1 cellular context compared by ENCODE assay signal in genomic region chr7:155737590-155737989, GRCh38.
TF ChIP-seq lines count a peak whose summit lies in the region.

No MANE protein-coding gene starts in this region.

TF ChIP-seq in H1, 55 proteins besides CTCF, POLR2A, EP300 and RAD21 (continued from another document):
- no peak for TF ChIP-seq BCL11A (IDR thresholded peaks at IDR 0.05; ENCODE audit: low read depth in 2 of 2, low read length in 2 of 2)
- no peak for TF ChIP-seq SUZ12 (IDR thresholded peaks at IDR 0.05; ENCODE audit: low read length)
- TF ChIP-seq TBP (IDR thresholded peaks at IDR 0.05; ENCODE audit: low read depth, low read length), result no peak
- TF ChIP-seq TCF12 (IDR thresholded peaks at IDR 0.05; ENCODE audit: low read depth, low read length), result no peak
- TF ChIP-seq CBX8 (IDR thresholded peaks at IDR 0.05; ENCODE audit: borderline replicate concordance, low read depth, low read length), result no peak
- no peak for TF ChIP-seq CBX5 (IDR thresholded peaks at IDR 0.05; ENCODE audit: low read depth, low read length)
- TF ChIP-seq BRCA1 (IDR thresholded peaks at IDR 0.05; ENCODE audit: low read depth, low read length), result no peak
- TF ChIP-seq SP4 (IDR thresholded peaks at IDR 0.05; ENCODE audit: low read length), result no peak
- no peak for TF ChIP-seq NRF1 (IDR thresholded peaks at IDR 0.05; ENCODE audit: low read depth, low read length)
- TF ChIP-seq PHF8 (conservative IDR thresholded peaks at IDR 0.05; ENCODE audit: low read depth, low read length), result no peak
- TF ChIP-seq RNF2 (IDR thresholded peaks at IDR 0.05; ENCODE audit: borderline replicate concordance, low read depth, low read length, missing control alignments, poor library complexity, severe bottlenecking), result no peak
- TF ChIP-seq KDM1A (IDR thresholded peaks at IDR 0.05; ENCODE audit: borderline replicate concordance, low read length), result no peak
- no peak for TF ChIP-seq RBBP5 (IDR thresholded peaks at IDR 0.05; ENCODE audit: borderline replicate concordance, low read depth, low read length)
- no peak for TF ChIP-seq USF2 (IDR thresholded peaks at IDR 0.05; ENCODE audit: low read length)
- no peak for TF ChIP-seq YY1 (IDR thresholded peaks at IDR 0.05; ENCODE audit: low read depth, low read length)
- TF ChIP-seq, protein P1, sequence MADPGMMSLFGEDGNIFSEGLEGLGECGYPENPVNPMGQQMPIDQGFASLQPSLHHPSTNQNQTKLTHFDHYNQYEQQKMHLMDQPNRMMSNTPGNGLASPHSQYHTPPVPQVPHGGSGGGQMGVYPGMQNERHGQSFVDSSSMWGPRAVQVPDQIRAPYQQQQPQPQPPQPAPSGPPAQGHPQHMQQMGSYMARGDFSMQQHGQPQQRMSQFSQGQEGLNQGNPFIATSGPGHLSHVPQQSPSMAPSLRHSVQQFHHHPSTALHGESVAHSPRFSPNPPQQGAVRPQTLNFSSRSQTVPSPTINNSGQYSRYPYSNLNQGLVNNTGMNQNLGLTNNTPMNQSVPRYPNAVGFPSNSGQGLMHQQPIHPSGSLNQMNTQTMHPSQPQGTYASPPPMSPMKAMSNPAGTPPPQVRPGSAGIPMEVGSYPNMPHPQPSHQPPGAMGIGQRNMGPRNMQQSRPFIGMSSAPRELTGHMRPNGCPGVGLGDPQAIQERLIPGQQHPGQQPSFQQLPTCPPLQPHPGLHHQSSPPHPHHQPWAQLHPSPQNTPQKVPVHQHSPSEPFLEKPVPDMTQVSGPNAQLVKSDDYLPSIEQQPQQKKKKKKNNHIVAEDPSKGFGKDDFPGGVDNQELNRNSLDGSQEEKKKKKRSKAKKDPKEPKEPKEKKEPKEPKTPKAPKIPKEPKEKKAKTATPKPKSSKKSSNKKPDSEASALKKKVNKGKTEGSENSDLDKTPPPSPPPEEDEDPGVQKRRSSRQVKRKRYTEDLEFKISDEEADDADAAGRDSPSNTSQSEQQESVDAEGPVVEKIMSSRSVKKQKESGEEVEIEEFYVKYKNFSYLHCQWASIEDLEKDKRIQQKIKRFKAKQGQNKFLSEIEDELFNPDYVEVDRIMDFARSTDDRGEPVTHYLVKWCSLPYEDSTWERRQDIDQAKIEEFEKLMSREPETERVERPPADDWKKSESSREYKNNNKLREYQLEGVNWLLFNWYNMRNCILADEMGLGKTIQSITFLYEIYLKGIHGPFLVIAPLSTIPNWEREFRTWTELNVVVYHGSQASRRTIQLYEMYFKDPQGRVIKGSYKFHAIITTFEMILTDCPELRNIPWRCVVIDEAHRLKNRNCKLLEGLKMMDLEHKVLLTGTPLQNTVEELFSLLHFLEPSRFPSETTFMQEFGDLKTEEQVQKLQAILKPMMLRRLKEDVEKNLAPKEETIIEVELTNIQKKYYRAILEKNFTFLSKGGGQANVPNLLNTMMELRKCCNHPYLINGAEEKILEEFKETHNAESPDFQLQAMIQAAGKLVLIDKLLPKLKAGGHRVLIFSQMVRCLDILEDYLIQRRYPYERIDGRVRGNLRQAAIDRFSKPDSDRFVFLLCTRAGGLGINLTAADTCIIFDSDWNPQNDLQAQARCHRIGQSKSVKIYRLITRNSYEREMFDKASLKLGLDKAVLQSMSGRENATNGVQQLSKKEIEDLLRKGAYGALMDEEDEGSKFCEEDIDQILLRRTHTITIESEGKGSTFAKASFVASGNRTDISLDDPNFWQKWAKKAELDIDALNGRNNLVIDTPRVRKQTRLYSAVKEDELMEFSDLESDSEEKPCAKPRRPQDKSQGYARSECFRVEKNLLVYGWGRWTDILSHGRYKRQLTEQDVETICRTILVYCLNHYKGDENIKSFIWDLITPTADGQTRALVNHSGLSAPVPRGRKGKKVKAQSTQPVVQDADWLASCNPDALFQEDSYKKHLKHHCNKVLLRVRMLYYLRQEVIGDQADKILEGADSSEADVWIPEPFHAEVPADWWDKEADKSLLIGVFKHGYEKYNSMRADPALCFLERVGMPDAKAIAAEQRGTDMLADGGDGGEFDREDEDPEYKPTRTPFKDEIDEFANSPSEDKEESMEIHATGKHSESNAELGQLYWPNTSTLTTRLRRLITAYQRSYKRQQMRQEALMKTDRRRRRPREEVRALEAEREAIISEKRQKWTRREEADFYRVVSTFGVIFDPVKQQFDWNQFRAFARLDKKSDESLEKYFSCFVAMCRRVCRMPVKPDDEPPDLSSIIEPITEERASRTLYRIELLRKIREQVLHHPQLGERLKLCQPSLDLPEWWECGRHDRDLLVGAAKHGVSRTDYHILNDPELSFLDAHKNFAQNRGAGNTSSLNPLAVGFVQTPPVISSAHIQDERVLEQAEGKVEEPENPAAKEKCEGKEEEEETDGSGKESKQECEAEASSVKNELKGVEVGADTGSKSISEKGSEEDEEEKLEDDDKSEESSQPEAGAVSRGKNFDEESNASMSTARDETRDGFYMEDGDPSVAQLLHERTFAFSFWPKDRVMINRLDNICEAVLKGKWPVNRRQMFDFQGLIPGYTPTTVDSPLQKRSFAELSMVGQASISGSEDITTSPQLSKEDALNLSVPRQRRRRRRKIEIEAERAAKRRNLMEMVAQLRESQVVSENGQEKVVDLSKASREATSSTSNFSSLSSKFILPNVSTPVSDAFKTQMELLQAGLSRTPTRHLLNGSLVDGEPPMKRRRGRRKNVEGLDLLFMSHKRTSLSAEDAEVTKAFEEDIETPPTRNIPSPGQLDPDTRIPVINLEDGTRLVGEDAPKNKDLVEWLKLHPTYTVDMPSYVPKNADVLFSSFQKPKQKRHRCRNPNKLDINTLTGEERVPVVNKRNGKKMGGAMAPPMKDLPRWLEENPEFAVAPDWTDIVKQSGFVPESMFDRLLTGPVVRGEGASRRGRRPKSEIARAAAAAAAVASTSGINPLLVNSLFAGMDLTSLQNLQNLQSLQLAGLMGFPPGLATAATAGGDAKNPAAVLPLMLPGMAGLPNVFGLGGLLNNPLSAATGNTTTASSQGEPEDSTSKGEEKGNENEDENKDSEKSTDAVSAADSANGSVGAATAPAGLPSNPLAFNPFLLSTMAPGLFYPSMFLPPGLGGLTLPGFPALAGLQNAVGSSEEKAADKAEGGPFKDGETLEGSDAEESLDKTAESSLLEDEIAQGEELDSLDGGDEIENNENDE (IDR thresholded peaks at IDR 0.05; ENCODE audit: insufficient replicate concordance, low read length), result no peak
- TF ChIP-seq, protein P2, sequence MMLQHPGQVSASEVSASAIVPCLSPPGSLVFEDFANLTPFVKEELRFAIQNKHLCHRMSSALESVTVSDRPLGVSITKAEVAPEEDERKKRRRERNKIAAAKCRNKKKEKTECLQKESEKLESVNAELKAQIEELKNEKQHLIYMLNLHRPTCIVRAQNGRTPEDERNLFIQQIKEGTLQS (IDR thresholded peaks at IDR 0.05; ENCODE audit: insufficient read depth, low read depth, low read length), result no peak
